Comparison of ENCODE assay signal across 12 cellular contexts in the genomic region with DNA sequence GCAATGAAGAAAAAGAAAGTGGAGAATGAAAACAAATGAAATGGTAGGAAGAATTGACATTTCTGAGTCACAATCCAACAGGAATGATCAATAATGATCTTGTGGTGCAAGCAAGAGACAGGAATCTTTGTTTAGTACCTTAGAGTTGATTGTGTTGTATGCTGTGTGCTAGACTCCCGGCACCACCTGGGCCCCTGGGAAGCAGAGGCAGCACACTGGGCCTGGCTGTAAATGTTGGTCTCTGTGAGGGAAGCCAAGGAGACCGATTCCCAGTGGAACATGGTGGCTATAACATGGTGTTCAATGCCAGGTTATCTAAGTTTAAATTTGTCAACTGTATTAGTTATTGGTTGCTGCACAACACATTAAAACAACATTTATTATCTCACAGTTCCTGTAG.
"Had no signal": no experiment of that assay in that cellular context is flagged by ENCODE, and none has a peak within 500 bp of the region (broad histone marks: within the 10 kb centered on the region; RNA-seq: fewer than 3 reads in every experiment).

No MANE protein-coding gene starts in this region.

- ATAC-seq: activated T-cell treated with anti-CD3 and anti-CD28 coated beads, Interleukin-2, amount 50 U/mL, for 72 hours; stimulated activated effector memory CD8-positive, alpha-beta T cell treated with anti-CD3 and anti-CD28 coated beads, Interleukin-12 subunit alpha, Interleukin-12 subunit beta, amount 100 ng/mL, for 72 hours; T-cell had no signal

- H3K4me1 ChIP-seq: ascending aorta, right atrium auricular region, tibial artery had no signal

- H3K4me3 ChIP-seq: ascending aorta, coronary artery, right atrium auricular region, tibial artery had no signal

- H3K36me3 ChIP-seq: ascending aorta, right atrium auricular region, tibial artery had no signal

- H3K9me3 ChIP-seq: ascending aorta, right atrium auricular region, tibial artery had no signal

- DNase-seq: activated CD4-positive, alpha-beta memory T cell treated with anti-CD3 and anti-CD28 coated beads, Interleukin-2, amount 10 ng/mL, durations not matched to agents 7 days and 5 days; activated naive CD4-positive, alpha-beta T cell; activated T-cell treated with anti-CD3 and anti-CD28 coated beads, Interleukin-2, amount 50 U/mL, for 72 hours; effector CD8-positive, alpha-beta T cell; hippocampal formation; posterior cingulate gyrus; T-cell had no signal

- H3K27ac ChIP-seq: ascending aorta, right atrium auricular region, tibial artery had no signal

- H3K27me3 ChIP-seq: ascending aorta, right atrium auricular region, tibial artery had no signal
